ENCODE assay signal across 28 cellular contexts in genomic region chr11:112697371-112697770, GRCh38.
DNase-seq lines count a peak whose midpoint lies in the region; ATAC-seq and TF ChIP-seq lines count a peak whose summit lies in the region.
"Had no signal": no experiment of that assay in that cellular context is flagged by ENCODE, and none has a peak within 500 bp of the region (broad histone marks: within the 10 kb centered on the region; RNA-seq: fewer than 3 reads in every experiment).

No MANE protein-coding gene starts in this region.

- TF ChIP-seq POLR2A in gastrocnemius medialis (IDR thresholded peaks at IDR 0.05), result no peak

- no peak for ATAC-seq in gastrocnemius medialis
- ATAC-seq: lower lobe of right lung, PC-3 had no signal

- intact Hi-C loops in posterior cingulate gyrus (cut with DNase I) (loop anchor here (5.0 kb wide), 1 partner anchor 40 kb away; no protein-coding TSS in a partner anchor), gastrocnemius medialis (cut with DNase I; ENCODE audit: low total_unique reads) (no loop called here)
- intact Hi-C loops in activated T-helper 1 cell treated with anti-CD3 and anti-CD28 coated beads, Interleukin-12 subunit alpha, Interleukin-12 subunit beta, Interleukin-2, Interleukin-4 antibody, amounts not matched to agents 30 ng/mL and 10 ng/mL and 1 ng/mL, durations not matched to agents 14 hours and 24 hours and 36 hours (cut with micrococcal nuclease), result no loop called here

- H3K4me3 ChIP-seq in MG63, result no peak overlapping the region
- no peak overlapping the region for H3K4me3 ChIP-seq in gastrocnemius medialis
- H3K4me3 ChIP-seq: lower lobe of right lung, smooth muscle cell had no signal

- no peaks in the 10 kb centered on the region for H3K4me1 Mint-ChIP-seq in activated T-helper 1 cell treated with anti-CD3 and anti-CD28 coated beads, Interleukin-12 subunit alpha, Interleukin-12 subunit beta, Interleukin-2, Interleukin-4 antibody, amounts not matched to agents 30 ng/mL and 10 ng/mL and 1 ng/mL, durations not matched to agents 14 hours and 24 hours and 36 hours (ENCODE audit: low read depth)
- H3K4me1 Mint-ChIP-seq: activated naive CD4-positive, alpha-beta T cell treated with anti-CD3 and anti-CD28 coated beads, Interleukin-2, amount 50 U/mL, for 24 hours; immature natural killer cell; naive B cell had no signal

- H3K9me3 ChIP-seq in MG63 (no peaks in the 10 kb centered on the region), gastrocnemius medialis (no peaks in the 10 kb centered on the region)
- H3K9me3 ChIP-seq: lower lobe of right lung had no signal

- DNase-seq in MG63 (peak; percentile 7), cerebellar cortex (ENCODE audit: low spot score) (peak; percentile 16), inferior parietal cortex (ENCODE audit: extremely low spot score) (peak; percentile 78), posterior cingulate gyrus (peak; percentile 63 to 97 (median 78)), NCI-H345 (lab: John Stamatoyannopoulos, UW) (no peak), gastrocnemius medialis (no peak), NCI-H774 (lab: John Stamatoyannopoulos, UW) (no peak)
- DNase-seq in activated T-helper 1 cell treated with anti-CD3 and anti-CD28 coated beads, Interleukin-12 subunit alpha, Interleukin-12 subunit beta, Interleukin-2, Interleukin-4 antibody, amounts not matched to agents 30 ng/mL and 10 ng/mL and 1 ng/mL, durations not matched to agents 14 hours and 24 hours and 36 hours (ENCODE audit: low spot score), result no peak
- DNase-seq: ACHN; activated CD4-positive, alpha-beta memory T cell treated with anti-CD3 and anti-CD28 coated beads, Interleukin-2, amount 10 ng/mL, durations not matched to agents 7 days and 5 days; activated T-cell treated with anti-CD3 and anti-CD28 coated beads, Interleukin-2, amount 50 U/mL, for 24 hours; brain microvascular endothelial cell; dermis blood vessel endothelial cell; erythroblast; immature natural killer cell; Kasumi-1; lower lobe of right lung; naive B cell; NCI-H1417 treated with DMSO at 0.1 percent for 48 hours; NCI-H2171 treated with DMSO at 0.1 percent for 48 hours; PC-3; stimulated activated CD4-positive, alpha-beta T cell treated with anti-CD3 and anti-CD28 coated beads, Interleukin-4, amount 100 ng/mL, for 1 hour had no signal

- no peak overlapping the region for H3K27ac ChIP-seq in gastrocnemius medialis
- H3K27ac ChIP-seq: brain microvascular endothelial cell, lower lobe of right lung had no signal

- H3K27me3 ChIP-seq in MG63, result no peaks in the 10 kb centered on the region
- no peaks in the 10 kb centered on the region for H3K27me3 ChIP-seq in gastrocnemius medialis
- H3K27me3 ChIP-seq: brain microvascular endothelial cell had no signal

- H3K4me1 ChIP-seq in gastrocnemius medialis, result no peaks in the 10 kb centered on the region
- H3K4me1 ChIP-seq: lower lobe of right lung had no signal

- no peak overlapping the region for H3K27ac Mint-ChIP-seq in activated T-helper 1 cell treated with anti-CD3 and anti-CD28 coated beads, Interleukin-12 subunit alpha, Interleukin-12 subunit beta, Interleukin-2, Interleukin-4 antibody, amounts not matched to agents 30 ng/mL and 10 ng/mL and 1 ng/mL, durations not matched to agents 14 hours and 24 hours and 36 hours
- H3K27ac Mint-ChIP-seq: activated CD4-positive, alpha-beta memory T cell treated with anti-CD3 and anti-CD28 coated beads, Interleukin-2, amount 10 ng/mL, durations not matched to agents 7 days and 5 days; activated naive CD4-positive, alpha-beta T cell treated with anti-CD3 and anti-CD28 coated beads, Interleukin-2, amount 50 U/mL, for 24 hours; activated T-cell treated with anti-CD3 and anti-CD28 coated beads, Interleukin-2, amount 50 U/mL, for 24 hours; CD14-positive monocyte; immature natural killer cell; naive B cell; progenitor cell of endocrine pancreas; T-helper 2 cell treated with Interferon-gamma antibody and Interleukin-4, amounts not matched to agents 5 μg/mL and 100 μg/mL, for 36 hours; WTC11 had no signal

- in situ Hi-C loops in gastrocnemius medialis (cut with MboI; ENCODE audit: low sequenced_read_pairs in 4 of 4), result no loop called here

- TF ChIP-seq CTCF in gastrocnemius medialis (IDR thresholded peaks at IDR 0.05 in 4 of 5, conservative IDR thresholded peaks at IDR 0.05 in 1 of 5), result no peak

- no peaks in the 10 kb centered on the region for H3K9me3 Mint-ChIP-seq in activated T-helper 1 cell treated with anti-CD3 and anti-CD28 coated beads, Interleukin-12 subunit alpha, Interleukin-12 subunit beta, Interleukin-2, Interleukin-4 antibody, amounts not matched to agents 30 ng/mL and 10 ng/mL and 1 ng/mL, durations not matched to agents 14 hours and 24 hours and 36 hours
- H3K9me3 Mint-ChIP-seq: activated CD4-positive, alpha-beta memory T cell treated with anti-CD3 and anti-CD28 coated beads, Interleukin-2, amount 10 ng/mL, durations not matched to agents 7 days and 5 days; activated T-cell treated with anti-CD3 and anti-CD28 coated beads, Interleukin-2, amount 50 U/mL, for 24 hours; immature natural killer cell; T-helper 2 cell treated with Interferon-gamma antibody and Interleukin-4, amounts not matched to agents 5 μg/mL and 100 μg/mL, for 36 hours had no signal

- no peak overlapping the region for H3K4me3 Mint-ChIP-seq in activated T-helper 1 cell treated with anti-CD3 and anti-CD28 coated beads, Interleukin-12 subunit alpha, Interleukin-12 subunit beta, Interleukin-2, Interleukin-4 antibody, amounts not matched to agents 30 ng/mL and 10 ng/mL and 1 ng/mL, durations not matched to agents 14 hours and 24 hours and 36 hours
- H3K4me3 Mint-ChIP-seq: activated CD4-positive, alpha-beta memory T cell treated with anti-CD3 and anti-CD28 coated beads, Interleukin-2, amount 10 ng/mL, durations not matched to agents 7 days and 5 days; activated naive CD4-positive, alpha-beta T cell treated with anti-CD3 and anti-CD28 coated beads, Interleukin-2, amount 50 U/mL, for 24 hours; activated T-cell treated with anti-CD3 and anti-CD28 coated beads, Interleukin-2, amount 50 U/mL, for 24 hours; CD14-positive monocyte; immature natural killer cell; naive B cell; T-helper 2 cell treated with Interferon-gamma antibody and Interleukin-4, amounts not matched to agents 5 μg/mL and 100 μg/mL, for 36 hours; WTC11 had no signal

- peaks cover 2% of the 10 kb centered on the region for H3K27me3 Mint-ChIP-seq in activated T-helper 1 cell treated with anti-CD3 and anti-CD28 coated beads, Interleukin-12 subunit alpha, Interleukin-12 subunit beta, Interleukin-2, Interleukin-4 antibody, amounts not matched to agents 30 ng/mL and 10 ng/mL and 1 ng/mL, durations not matched to agents 14 hours and 24 hours and 36 hours (ENCODE audit: insufficient read depth)
- H3K27me3 Mint-ChIP-seq: progenitor cell of endocrine pancreas had no signal

- H3K36me3 ChIP-seq in MG63 (no peaks in the 10 kb centered on the region), gastrocnemius medialis (no peaks in the 10 kb centered on the region)
- H3K36me3 ChIP-seq: brain microvascular endothelial cell, lower lobe of right lung had no signal

- H3K36me3 Mint-ChIP-seq in activated T-helper 1 cell treated with anti-CD3 and anti-CD28 coated beads, Interleukin-12 subunit alpha, Interleukin-12 subunit beta, Interleukin-2, Interleukin-4 antibody, amounts not matched to agents 30 ng/mL and 10 ng/mL and 1 ng/mL, durations not matched to agents 14 hours and 24 hours and 36 hours (ENCODE audit: low read depth), result no peaks in the 10 kb centered on the region
- H3K36me3 Mint-ChIP-seq: activated naive CD4-positive, alpha-beta T cell treated with anti-CD3 and anti-CD28 coated beads, Interleukin-2, amount 50 U/mL, for 24 hours; CD14-positive monocyte; WTC11 had no signal

Comparison
In these comparisons a context has a peak if more than half of its experiments do, and no peak if none do; other contexts are left out.
1. DNase-seq: peak in MG63 (single experiment), cerebellar cortex (single experiment), inferior parietal cortex (single experiment) and posterior cingulate gyrus (10 of 10); none in NCI-H345 (single experiment), gastrocnemius medialis (0 of 2), activated T-helper 1 cell treated with anti-CD3 and anti-CD28 coated beads, Interleukin-12 subunit alpha, Interleukin-12 subunit beta, Interleukin-2, Interleukin-4 antibody, amounts not matched to agents 30 ng/mL and 10 ng/mL and 1 ng/mL, durations not matched to agents 14 hours and 24 hours and 36 hours (single experiment) and NCI-H774 (single experiment).